8 cellular contexts compared by ENCODE assay signal in genomic region chr9:136095028-136095494, GRCh38. TPM values are rescaled to one million over a fixed set of nuclear protein-coding genes. Genes with fewer than 3 reads are reported as not detected.
A peak's percentile ranks its signal among the peaks of the same experiment; 100 is the strongest.
DNase-seq lines count a peak whose midpoint lies in the region; ATAC-seq, FAIRE-seq and TF ChIP-seq lines count a peak whose summit lies in the region.

Gene NACC2 (minus strand): TSS chr9:136095289. CDS start chr9:136050521, 44,768 bp downstream.

- H3K9me2 ChIP-seq in PC-9 (ENCODE audit: insufficient read depth) (no peaks in the 10 kb centered on the region), Karpas-422 (replicated peaks; ENCODE audit: insufficient read depth, low read length) (no peaks in the 10 kb centered on the region)

- DNase-seq in activated CD4-positive, alpha-beta T cell treated with anti-CD3 and anti-CD28 coated beads for 36 hours, result peak; percentile 46
- no peak for DNase-seq in activated CD4-positive, alpha-beta T cell treated with anti-CD3 and anti-CD28 coated beads for 1 hour
- peak in 1 of 2 experiments; percentile 78 for DNase-seq in PC-9
- DNase-seq in breast epithelium (ENCODE audit: low spot score in 2 of 2), result no peak
- DNase-seq in iPS-NIHi7 (ENCODE audit: extremely low spot score), result peak; percentile 70
- peak; percentile 80 for DNase-seq in small intestine
- no peak for DNase-seq in NCI-H1436 (lab: John Stamatoyannopoulos, UW)
- no peak for DNase-seq in Karpas-422

- H4K20me1 ChIP-seq in PC-9 (ENCODE audit: insufficient read depth) (peaks cover 27% of the 10 kb centered on the region), Karpas-422 (ENCODE audit: insufficient read depth, low read depth, low read length) (no peaks in the 10 kb centered on the region; the same call in 1 of the 2 replicates)

- H3K4me2 ChIP-seq in PC-9 (peak within 1 kb of the TSS; percentile 90), Karpas-422 (ENCODE audit: low read depth, low read length, poor library complexity, severe bottlenecking) (no peak within 1 kb of the TSS)

- H3K36me3 ChIP-seq in PC-9 (ENCODE audit: low read depth) (no peaks in the 10 kb centered on the region), breast epithelium (no peaks in the 10 kb centered on the region), small intestine (ENCODE audit: control insufficient read depth in 2 of 2, insufficient read depth in 2 of 2, low read length in 2 of 2) (no peaks in the 10 kb centered on the region), Karpas-422 (ENCODE audit: insufficient read depth, low read length) (no peaks in the 10 kb centered on the region)

- H3K27me3 Mint-ChIP-seq in activated CD4-positive, alpha-beta T cell treated with anti-CD3 and anti-CD28 coated beads for 36 hours, result peaks cover 5% of the 10 kb centered on the region

- POLR2A ChIA-PET in activated CD4-positive, alpha-beta T cell treated with anti-CD3 and anti-CD28 coated beads for 36 hours (lab: Charles Lee), result interaction anchor here (1.0 kb wide), 1 partner anchor 17 kb away, joined by 3 read pairs; no protein-coding TSS in a partner anchor
- POLR2A ChIA-PET in PC-9 (lab: Charles Lee; ENCODE audit: unreplicated experiment), result no interaction called here

- ATAC-seq in activated CD4-positive, alpha-beta T cell treated with anti-CD3 and anti-CD28 coated beads for 36 hours, result peak; percentile 22

- intact Hi-C loops in activated CD4-positive, alpha-beta T cell treated with anti-CD3 and anti-CD28 coated beads for 36 hours (cut with DNase I, micrococcal nuclease), result loop anchor here (1.0 to 2.0 kb wide), 2 partner anchors 14 to 24 kb away; partner anchors contain the start of gene TMEM250 (in 1 of the 2)
- intact Hi-C loops in PC-9 (cut with micrococcal nuclease; ENCODE audit: unreplicated experiment) (loop anchor here (1.0 to 2.0 kb wide), 2 partner anchors 14 to 43 kb away; no protein-coding TSS in a partner anchor), breast epithelium (cut with DNase I; ENCODE audit: low total_unique reads) (no loop called here)

- no peak within 1 kb of the TSS for H3K9ac ChIP-seq in Karpas-422 (ENCODE audit: low read length)

- peak within 1 kb of the TSS; percentile 68 for H3K4me3 Mint-ChIP-seq in activated CD4-positive, alpha-beta T cell treated with anti-CD3 and anti-CD28 coated beads for 36 hours

- BruUV-seq in PC-9 (replicated peaks; lab: Mats Ljungman, UMichigan), result no TSS peak

- H3K27ac Mint-ChIP-seq in activated CD4-positive, alpha-beta T cell treated with anti-CD3 and anti-CD28 coated beads for 36 hours, result peak within 1 kb of the TSS; percentile 63

- H3K4me1 ChIP-seq in PC-9 (replicated peaks; ENCODE audit: insufficient read depth), result peaks cover 22% of the 10 kb centered on the region
- H3K4me1 ChIP-seq in breast epithelium, result peaks cover 0 to 20% of the 10 kb centered on the region in 2 donors
- H3K4me1 ChIP-seq in small intestine (ENCODE audit: control insufficient read depth in 2 of 2, insufficient read depth in 1 of 2, low read depth in 1 of 2, low read length in 1 of 2), result no peaks in the 10 kb centered on the region
- no peaks in the 10 kb centered on the region for H3K4me1 ChIP-seq in Karpas-422 (ENCODE audit: low read length)

- H3K9me3 Mint-ChIP-seq in activated CD4-positive, alpha-beta T cell treated with anti-CD3 and anti-CD28 coated beads for 36 hours (ENCODE audit: low read depth), result no peaks in the 10 kb centered on the region

- WGBS in small intestine, 3 donors, result 0 to 1% methylated on average over 44 to 78 of the region's 78 CpGs; no CpG with 5 or more reads in 1 of the 3 donors

- peak within 1 kb of the TSS; percentile 71; the same call in 1 of the 2 replicates for H2AFZ ChIP-seq in PC-9
- no peak within 1 kb of the TSS for H2AFZ ChIP-seq in Karpas-422 (ENCODE audit: low read length)

- H3K79me2 ChIP-seq in PC-9 (ENCODE audit: low read depth) (peaks cover 37% of the 10 kb centered on the region), Karpas-422 (ENCODE audit: low read length) (no peaks in the 10 kb centered on the region)

- peaks cover 19% of the 10 kb centered on the region; the same call in 1 of the 2 replicates for H3F3A ChIP-seq in PC-9 (ENCODE audit: insufficient read depth, low read depth)

- CTCF ChIA-PET in activated CD4-positive, alpha-beta T cell treated with anti-CD3 and anti-CD28 coated beads for 36 hours (lab: Charles Lee), result interaction anchor here (0.6 kb wide), 1 partner anchor 1861 kb away, joined by 4 read pairs; no protein-coding TSS in a partner anchor
- CTCF ChIA-PET in PC-9 (lab: Charles Lee), result interaction anchor here (1.6 kb wide), 1 partner anchor 27 kb away, joined by 3 read pairs; no protein-coding TSS in a partner anchor

- FAIRE-seq in small intestine (lab: Jason Lieb, UNC), result no peak

- no peaks in the 10 kb centered on the region for H3K36me3 Mint-ChIP-seq in activated CD4-positive, alpha-beta T cell treated with anti-CD3 and anti-CD28 coated beads for 36 hours (ENCODE audit: low read depth)

- no peak for TF ChIP-seq CTCF in PC-9 (conservative IDR thresholded peaks at IDR 0.05)
- TF ChIP-seq CTCF in breast epithelium (IDR thresholded peaks at IDR 0.05), result no peak

- TF ChIP-seq POLR2A in breast epithelium (IDR thresholded peaks at IDR 0.05), result no peak

- H3K9me3 ChIP-seq in PC-9 (ENCODE audit: insufficient read depth, low read depth) (no peaks in the 10 kb centered on the region), breast epithelium (no peaks in the 10 kb centered on the region), small intestine (ENCODE audit: control insufficient read depth, low read depth) (no peaks in the 10 kb centered on the region), Karpas-422 (ENCODE audit: low read length) (no peaks in the 10 kb centered on the region)

- H3K4me3 ChIP-seq in PC-9, result peak within 1 kb of the TSS; percentile 88
- peak within 1 kb of the TSS; percentile 82 to 97 (median 90) for H3K4me3 ChIP-seq in breast epithelium
- peak within 1 kb of the TSS; percentile 74 to 95 for H3K4me3 ChIP-seq in small intestine (ENCODE audit: low read depth in 1 of 2, low read length in 2 of 2)
- H3K4me3 ChIP-seq in Karpas-422 (ENCODE audit: low read length), result no peak within 1 kb of the TSS

- H3K4me1 Mint-ChIP-seq in activated CD4-positive, alpha-beta T cell treated with anti-CD3 and anti-CD28 coated beads for 36 hours, result peaks cover 3% of the 10 kb centered on the region

- H3K27ac ChIP-seq in PC-9, result no peak within 1 kb of the TSS
- peak within 1 kb of the TSS; percentile 85 to 96 for H3K27ac ChIP-seq in breast epithelium
- H3K27ac ChIP-seq in small intestine (ENCODE audit: low read depth in 1 of 2, low read length in 1 of 2), result peak within 1 kb of the TSS; percentile 72 to 83
- H3K27ac ChIP-seq in Karpas-422 (ENCODE audit: low read length), result no peak within 1 kb of the TSS

- H3K27me3 ChIP-seq in PC-9 (ENCODE audit: insufficient read depth, low read depth), result no peaks in the 10 kb centered on the region
- no peaks in the 10 kb centered on the region for H3K27me3 ChIP-seq in breast epithelium
- no peaks in the 10 kb centered on the region for H3K27me3 ChIP-seq in small intestine (ENCODE audit: control insufficient read depth in 2 of 2, insufficient read depth in 2 of 2, low read length in 2 of 2)
- H3K27me3 ChIP-seq in Karpas-422 (ENCODE audit: low read length), result no peaks in the 10 kb centered on the region

RNA-seq across cellular contexts. Expression of gene NACC2, which starts in this region (rescaled TPM):
- 1 to 10 TPM; 4.2 to 5.2 TPM for total RNA-seq in activated CD4-positive, alpha-beta T cell treated with anti-CD3 and anti-CD28 coated beads for 36 hours
- total RNA-seq in PC-9 (2021), result 22.4 and 23.8 TPM in 2 replicates
- 10 to 100 TPM; 14.0 to 24.2 (median 19.3) TPM for total RNA-seq in breast epithelium
- 1 to 10 TPM; 4.9 to 9.6 (median 6.5) TPM for polyA plus RNA-seq in small intestine
- not detected in 2 replicates for total RNA-seq in Karpas-422 (2014; rRNA removed; shearing (Covaris generic); ENCODE audit: low replicate concordance)

Comparison
In these comparisons a context has a peak if more than half of its experiments do, and no peak if none do; other contexts are left out.
1. DNase-seq: peak in activated CD4-positive, alpha-beta T cell treated with anti-CD3 and anti-CD28 coated beads for 36 hours (single experiment), iPS-NIHi7 (single experiment) and small intestine (single experiment); none in activated CD4-positive, alpha-beta T cell treated with anti-CD3 and anti-CD28 coated beads for 1 hour (single experiment), breast epithelium (0 of 2), NCI-H1436 (single experiment) and Karpas-422 (single experiment).
2. H3K27ac ChIP-seq: peak in breast epithelium (2 of 2) and small intestine (2 of 2); none in PC-9 (single experiment) and Karpas-422 (single experiment).